ENCODE assay signal across 10 cellular contexts in genomic region chr1:95042286-95042685, GRCh38. TPM values are rescaled to one million over a fixed set of nuclear protein-coding genes. Genes with fewer than 3 reads are reported as not detected.
DNase-seq lines count a peak whose midpoint lies in the region; ATAC-seq lines count a peak whose summit lies in the region.
"Had no signal": no experiment of that assay in that cellular context is flagged by ENCODE, and none has a peak within 500 bp of the region (broad histone marks: within the 10 kb centered on the region; RNA-seq: fewer than 3 reads in every experiment).

No MANE protein-coding gene starts in this region.

- DNase-seq in Right ventricle myocardium inferior (ENCODE audit: missing footprints), result no peak
- no peak for DNase-seq in cardiac septum (ENCODE audit: low spot score)
- DNase-seq in left cardiac atrium, result no peak
- DNase-seq in pons (ENCODE audit: low spot score), result peak; percentile 29
- no peak for DNase-seq in OCI-M2 (lab: John Stamatoyannopoulos, UW; ENCODE audit: unreplicated experiment)
- no peak for DNase-seq in Karpas-422
- DNase-seq in activated CD4-positive, alpha-beta T cell treated with anti-CD3 and anti-CD28 coated beads for 36 hours, result no peak
- DNase-seq: H9 had no signal

- no peaks in the 10 kb centered on the region for H3K36me3 Mint-ChIP-seq in activated CD4-positive, alpha-beta T cell treated with anti-CD3 and anti-CD28 coated beads for 36 hours (ENCODE audit: low read depth)

- no peak overlapping the region for H3K9ac ChIP-seq in Karpas-422 (ENCODE audit: low read length)

- intact Hi-C loops in Right ventricle myocardium inferior (cut with DNase I), result loop anchor here (5.0 kb wide), 2 partner anchors 65 to 520 kb away; no protein-coding TSS in a partner anchor
- intact Hi-C loops in cardiac septum (cut with DNase I), result loop anchor here (5.0 kb wide), 2 partner anchors 235 to 520 kb away; no protein-coding TSS in a partner anchor
- intact Hi-C loops in left cardiac atrium (cut with DNase I), result loop anchor here (5.0 kb wide), 2 partner anchors 115 to 190 kb away; partner anchors contain the start of gene CNN3 (in 1 of the 2)
- intact Hi-C loops in activated CD4-positive, alpha-beta T cell treated with anti-CD3 and anti-CD28 coated beads for 36 hours (cut with DNase I, micrococcal nuclease), result loop anchor here in 1 of 2 experiments (10.0 kb wide), 1 partner anchor 557 kb away; no protein-coding TSS in a partner anchor

- H3K27ac Mint-ChIP-seq in activated CD4-positive, alpha-beta T cell treated with anti-CD3 and anti-CD28 coated beads for 36 hours, result no peak overlapping the region
- H3K27ac Mint-ChIP-seq: activated T-helper 2 cell treated with anti-CD3 and anti-CD28 coated beads, Interferon-gamma antibody, Interleukin-2, Interleukin-4, amounts not matched to agents 10 μg/mL and 5 μg/mL and 100 μg/mL, durations not matched to agents 14 hours and 24 hours and 36 hours; H9 had no signal

- no peaks in the 10 kb centered on the region for H3K27me3 Mint-ChIP-seq in activated CD4-positive, alpha-beta T cell treated with anti-CD3 and anti-CD28 coated beads for 36 hours

- H2AFZ ChIP-seq in Karpas-422 (ENCODE audit: low read length), result no peak overlapping the region

- no peaks in the 10 kb centered on the region for H3K36me3 ChIP-seq in Karpas-422 (ENCODE audit: insufficient read depth, low read length)

- H3K27me3 ChIP-seq in Karpas-422 (ENCODE audit: low read length), result no peaks in the 10 kb centered on the region

- no peak overlapping the region for H3K4me3 ChIP-seq in Karpas-422 (ENCODE audit: low read length)

- no peaks in the 10 kb centered on the region for H3K4me1 Mint-ChIP-seq in activated CD4-positive, alpha-beta T cell treated with anti-CD3 and anti-CD28 coated beads for 36 hours

- no peaks in the 10 kb centered on the region for H3K9me3 Mint-ChIP-seq in activated CD4-positive, alpha-beta T cell treated with anti-CD3 and anti-CD28 coated beads for 36 hours (ENCODE audit: low read depth)
- H3K9me3 Mint-ChIP-seq: activated T-helper 2 cell treated with anti-CD3 and anti-CD28 coated beads, Interferon-gamma antibody, Interleukin-2, Interleukin-4, amounts not matched to agents 10 μg/mL and 5 μg/mL and 100 μg/mL, durations not matched to agents 14 hours and 24 hours and 36 hours; H9 had no signal

- H3K9me3 ChIP-seq in Karpas-422 (ENCODE audit: low read length), result no peaks in the 10 kb centered on the region

- H3K79me2 ChIP-seq in Karpas-422 (ENCODE audit: low read length), result no peaks in the 10 kb centered on the region

- POLR2A ChIA-PET in activated CD4-positive, alpha-beta T cell treated with anti-CD3 and anti-CD28 coated beads for 36 hours (lab: Charles Lee), result no interaction called here

- H3K4me1 ChIP-seq in Karpas-422 (ENCODE audit: low read length), result peaks cover 3% of the 10 kb centered on the region; the same call in 1 of the 2 replicates

- no peaks in the 10 kb centered on the region; the same call in 1 of the 2 replicates for H4K20me1 ChIP-seq in Karpas-422 (ENCODE audit: insufficient read depth, low read depth, low read length)

- CTCF ChIA-PET in activated CD4-positive, alpha-beta T cell treated with anti-CD3 and anti-CD28 coated beads for 36 hours (lab: Charles Lee), result interaction anchor here (0.7 to 2.8 kb wide), 5 partner anchors 12 to 196 kb away, joined by 3 to 31 read pairs (median 3); no protein-coding TSS in a partner anchor

- ATAC-seq in Right ventricle myocardium inferior (peak; percentile 48), left cardiac atrium (peak; percentile 43 to 52), HG02885 (IDR thresholded peaks at IDR 0.05; ENCODE audit: poor library complexity, unreplicated experiment) (no peak)
- ATAC-seq in activated CD4-positive, alpha-beta T cell treated with anti-CD3 and anti-CD28 coated beads for 36 hours, result no peak

- H3K27ac ChIP-seq in Karpas-422 (ENCODE audit: low read length), result no peak overlapping the region

- no peaks in the 10 kb centered on the region for H3K9me2 ChIP-seq in Karpas-422 (replicated peaks; ENCODE audit: insufficient read depth, low read length)

- H3K4me3 Mint-ChIP-seq in activated CD4-positive, alpha-beta T cell treated with anti-CD3 and anti-CD28 coated beads for 36 hours, result no peak overlapping the region
- H3K4me3 Mint-ChIP-seq: H9 had no signal

- H3K4me2 ChIP-seq in Karpas-422 (ENCODE audit: low read depth, low read length, poor library complexity, severe bottlenecking), result no peak overlapping the region

RNA-seq across cellular contexts. Expression of gene ALG14, which starts 30.5 kb away (rescaled TPM):
- 2.0 TPM for total RNA-seq in Right ventricle myocardium inferior
- 4.7 TPM for total RNA-seq in cardiac septum
- 1 to 10 TPM; 2.5 to 4.3 TPM for total RNA-seq in left cardiac atrium
- total RNA-seq in Karpas-422 (2014; rRNA removed; shearing (Covaris generic); ENCODE audit: low replicate concordance), result 2.2 and 5.4 TPM in 2 replicates
- 1 to 10 TPM; 5.3 to 7.3 TPM for total RNA-seq in activated CD4-positive, alpha-beta T cell treated with anti-CD3 and anti-CD28 coated beads for 36 hours

Comparison
In these comparisons a context has a peak if more than half of its experiments do, and no peak if none do; other contexts are left out.
1. ATAC-seq: peak in Right ventricle myocardium inferior (single experiment) and left cardiac atrium (2 of 2); none in activated CD4-positive, alpha-beta T cell treated with anti-CD3 and anti-CD28 coated beads for 36 hours (single experiment) and HG02885 (single experiment).